Comparison of ENCODE assay signal across 30 cellular contexts in the genomic region with DNA sequence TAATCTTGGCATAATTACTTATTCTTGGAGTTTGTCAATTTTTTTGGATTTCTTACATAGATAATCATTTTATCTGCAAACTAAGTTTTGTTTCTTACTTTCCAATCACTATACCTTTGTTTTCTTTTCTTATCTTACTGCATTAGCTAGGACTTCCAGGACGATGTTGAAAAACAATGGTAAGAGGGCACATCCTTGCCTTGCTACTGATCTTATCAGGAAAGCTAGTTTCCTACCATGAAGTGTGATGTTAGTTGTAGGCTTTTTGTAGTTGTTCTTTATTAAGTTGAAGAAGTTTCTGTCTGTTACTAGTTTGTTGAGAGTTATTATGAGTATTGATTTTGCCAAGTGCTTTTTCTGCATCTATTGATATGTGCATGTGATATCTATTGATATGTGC. TPM values are rescaled to one million over a fixed set of nuclear protein-coding genes. Genes with fewer than 3 reads are reported as not detected.
A peak's percentile ranks its signal among the peaks of the same experiment; 100 is the strongest.
DNase-seq lines count a peak whose midpoint lies in the region; ATAC-seq and TF ChIP-seq lines count a peak whose summit lies in the region.
"Had no signal": no experiment of that assay in that cellular context is flagged by ENCODE, and none has a peak within 500 bp of the region (broad histone marks: within the 10 kb centered on the region; RNA-seq: fewer than 3 reads in every experiment).

No MANE protein-coding gene starts in this region.

- H3K4me1 ChIP-seq in fibroblast of lung (ENCODE audit: control insufficient read depth, extremely low read depth, insufficient read depth, low read length): peaks cover 34% of the 10 kb centered on the region
- H3K4me1 ChIP-seq: testis had no signal

- peak overlapping the region; percentile 4 for H3K27ac ChIP-seq in fibroblast of lung (ENCODE audit: insufficient read depth, low read length)
- H3K27ac ChIP-seq: A549, BLaER1, gastroesophageal sphincter, left ventricle myocardium inferior, ovary, testis had no signal

- TF ChIP-seq CTCF in fibroblast of lung (conservative IDR thresholded peaks at IDR 0.05 in 1 of 2, IDR thresholded peaks at IDR 0.05 in 1 of 2; ENCODE audit: low read depth in 1 of 2, low read length in 2 of 2): no peak

- H3K27ac Mint-ChIP-seq in activated naive CD4-positive, alpha-beta T cell treated with anti-CD3 and anti-CD28 coated beads, Interleukin-2, amount 10 ng/mL, durations not matched to agents 7 days and 5 days: peak overlapping the region; percentile 1
- no peak overlapping the region for H3K27ac Mint-ChIP-seq in activated naive CD4-positive, alpha-beta T cell treated with anti-CD3 and anti-CD28 coated beads, Interleukin-2, amount 50 U/mL, for 72 hours
- H3K27ac Mint-ChIP-seq in activated CD8-positive, alpha-beta T cell treated with anti-CD3 and anti-CD28 coated beads, Interleukin-2, amount 10 ng/mL, durations not matched to agents 7 days and 5 days: peak overlapping the region; percentile 21
- H3K27ac Mint-ChIP-seq in stimulated activated effector memory CD8-positive, alpha-beta T cell treated with anti-CD3 and anti-CD28 coated beads, Interleukin-12 subunit alpha, Interleukin-12 subunit beta, amount 100 ng/mL, for 72 hours: peak overlapping the region; percentile 7
- H3K27ac Mint-ChIP-seq: activated naive CD8-positive, alpha-beta T cell treated with anti-CD3 and anti-CD28 coated beads for 36 hours; activated T-helper 17 cell treated with anti-CD3 and anti-CD28 coated beads, Interleukin-2, amount 50 U/mL, for 72 hours; GM23338; IgD-negative memory B cell; mesothelial cell of epicardium had no signal

- no peak overlapping the region for H2AFZ ChIP-seq in fibroblast of lung (ENCODE audit: low read length)
- H2AFZ ChIP-seq: GM23338 had no signal

- ATAC-seq in activated naive CD4-positive, alpha-beta T cell treated with anti-CD3 and anti-CD28 coated beads, Interleukin-2, amount 50 U/mL, for 72 hours: no peak
- no peak for ATAC-seq in activated CD8-positive, alpha-beta T cell treated with anti-CD3 and anti-CD28 coated beads, Interleukin-2, amount 10 ng/mL, durations not matched to agents 7 days and 5 days
- no peak for ATAC-seq in stimulated activated effector memory CD8-positive, alpha-beta T cell treated with anti-CD3 and anti-CD28 coated beads, Interleukin-12 subunit alpha, Interleukin-12 subunit beta, amount 100 ng/mL, for 72 hours
- ATAC-seq: A549; activated T-helper 17 cell treated with anti-CD3 and anti-CD28 coated beads, Interleukin-2, amount 50 U/mL, for 72 hours; esophagus mucosa; gastroesophageal sphincter; GM23338; naive thymus-derived CD8-positive, alpha-beta T cell had no signal

- H3K27me3 ChIP-seq in fibroblast of lung (ENCODE audit: control insufficient read depth, insufficient read depth, low read length): no peaks in the 10 kb centered on the region
- H3K27me3 ChIP-seq: BLaER1, ovary, testis had no signal

- H3K9me3 ChIP-seq in fibroblast of lung (ENCODE audit: control insufficient read depth, insufficient read depth, low read depth, low read length): no peaks in the 10 kb centered on the region
- H3K9me3 ChIP-seq: A549, BLaER1, gastroesophageal sphincter, left ventricle myocardium inferior, ovary, testis had no signal

- no peak overlapping the region for H3K4me3 Mint-ChIP-seq in activated naive CD4-positive, alpha-beta T cell treated with anti-CD3 and anti-CD28 coated beads, Interleukin-2, amount 10 ng/mL, durations not matched to agents 7 days and 5 days
- no peak overlapping the region for H3K4me3 Mint-ChIP-seq in activated CD8-positive, alpha-beta T cell treated with anti-CD3 and anti-CD28 coated beads, Interleukin-2, amount 10 ng/mL, durations not matched to agents 7 days and 5 days
- H3K4me3 Mint-ChIP-seq in stimulated activated effector memory CD8-positive, alpha-beta T cell treated with anti-CD3 and anti-CD28 coated beads, Interleukin-12 subunit alpha, Interleukin-12 subunit beta, amount 100 ng/mL, for 72 hours: no peak overlapping the region
- H3K4me3 Mint-ChIP-seq: activated naive CD8-positive, alpha-beta T cell treated with anti-CD3 and anti-CD28 coated beads for 36 hours; activated T-helper 17 cell treated with anti-CD3 and anti-CD28 coated beads, Interleukin-2, amount 50 U/mL, for 72 hours; GM23338; HFFc6; IgD-negative memory B cell; mesothelial cell of epicardium had no signal

- no peak for DNase-seq in activated naive CD4-positive, alpha-beta T cell treated with anti-CD3 and anti-CD28 coated beads, Interleukin-2, amount 10 ng/mL, durations not matched to agents 7 days and 5 days
- DNase-seq in activated naive CD4-positive, alpha-beta T cell treated with anti-CD3 and anti-CD28 coated beads, Interleukin-2, amount 50 U/mL, for 72 hours (ENCODE audit: low spot score in 2 of 2): no peak
- no peak for DNase-seq in activated CD8-positive, alpha-beta T cell treated with anti-CD3 and anti-CD28 coated beads, Interleukin-2, amount 10 ng/mL, durations not matched to agents 7 days and 5 days
- no peak for DNase-seq in fibroblast of lung (ENCODE audit: low read depth in 2 of 2)
- no peak for DNase-seq in stimulated activated effector memory CD8-positive, alpha-beta T cell treated with anti-CD3 and anti-CD28 coated beads, Interleukin-12 subunit alpha, Interleukin-12 subunit beta, amount 100 ng/mL, for 72 hours (ENCODE audit: low spot score in 2 of 2)
- no peak for DNase-seq in AG20443 (ENCODE audit: low spot score)
- DNase-seq in SKM-1 (lab: John Stamatoyannopoulos, UW; ENCODE audit: unreplicated experiment): no peak
- DNase-seq in ACHN: no peak
- DNase-seq: activated CD4-positive, alpha-beta T cell treated with anti-CD3 and anti-CD28 coated beads for 1 hour; activated naive CD8-positive, alpha-beta T cell treated with anti-CD3 and anti-CD28 coated beads for 36 hours; cerebellar nuclear complex; hypothalamus; left ventricle myocardium inferior; naive thymus-derived CD8-positive, alpha-beta T cell; NCI-H2107; NCI-H446 treated with DMSO at 0.1 percent for 48 hours; ovary; stimulated activated CD4-positive, alpha-beta T cell treated with anti-CD3 and anti-CD28 coated beads, Interleukin-4, amount 100 ng/mL, for 4 hours; stimulated activated naive CD4-positive, alpha-beta T cell treated with Interleukin-2 at 50 U/mL for 16 hours; testis had no signal

- H3K4me2 ChIP-seq in fibroblast of lung (ENCODE audit: extremely low read depth, insufficient read depth, low read length): no peak overlapping the region
- H3K4me2 ChIP-seq: A549, BLaER1, GM23338 had no signal

- H3K9ac ChIP-seq in fibroblast of lung (ENCODE audit: insufficient read depth, low read length): no peak overlapping the region
- H3K9ac ChIP-seq: BLaER1 had no signal

- H3K36me3 ChIP-seq in fibroblast of lung (ENCODE audit: control insufficient read depth, insufficient read depth, low read length): no peaks in the 10 kb centered on the region
- H3K36me3 ChIP-seq: BLaER1, gastroesophageal sphincter, left ventricle myocardium inferior, ovary had no signal

- H3K27me3 Mint-ChIP-seq in activated naive CD4-positive, alpha-beta T cell treated with anti-CD3 and anti-CD28 coated beads, Interleukin-2, amount 10 ng/mL, durations not matched to agents 7 days and 5 days: no peaks in the 10 kb centered on the region
- H3K27me3 Mint-ChIP-seq in activated CD8-positive, alpha-beta T cell treated with anti-CD3 and anti-CD28 coated beads, Interleukin-2, amount 10 ng/mL, durations not matched to agents 7 days and 5 days (ENCODE audit: low read depth): no peaks in the 10 kb centered on the region
- H3K27me3 Mint-ChIP-seq: activated naive CD8-positive, alpha-beta T cell treated with anti-CD3 and anti-CD28 coated beads for 36 hours; activated T-helper 17 cell treated with anti-CD3 and anti-CD28 coated beads, Interleukin-2, amount 50 U/mL, for 72 hours; IgD-negative memory B cell; naive thymus-derived CD8-positive, alpha-beta T cell had no signal

- H3K4me1 Mint-ChIP-seq in activated naive CD4-positive, alpha-beta T cell treated with anti-CD3 and anti-CD28 coated beads, Interleukin-2, amount 10 ng/mL, durations not matched to agents 7 days and 5 days: peaks cover 77% of the 10 kb centered on the region
- peaks cover 84% of the 10 kb centered on the region for H3K4me1 Mint-ChIP-seq in activated CD8-positive, alpha-beta T cell treated with anti-CD3 and anti-CD28 coated beads, Interleukin-2, amount 10 ng/mL, durations not matched to agents 7 days and 5 days (ENCODE audit: low read depth)
- peaks cover 77% of the 10 kb centered on the region for H3K4me1 Mint-ChIP-seq in stimulated activated effector memory CD8-positive, alpha-beta T cell treated with anti-CD3 and anti-CD28 coated beads, Interleukin-12 subunit alpha, Interleukin-12 subunit beta, amount 100 ng/mL, for 72 hours

- H4K20me1 ChIP-seq in fibroblast of lung (ENCODE audit: control insufficient read depth, extremely low read depth, insufficient read depth, low read length): no peaks in the 10 kb centered on the region
- H4K20me1 ChIP-seq: BLaER1 had no signal

- in situ Hi-C loops in ACHN (cut with HindIII; ENCODE audit: low pct_ligation_motif_present, low pct_unique_long_range_greater_than_20kb, low sequenced_read_pairs): no loop called here

- H3K79me2 ChIP-seq in fibroblast of lung (ENCODE audit: control insufficient read depth, insufficient read depth, low read length): peaks cover 10% of the 10 kb centered on the region

- POLR2A ChIA-PET in activated CD8-positive, alpha-beta T cell treated with anti-CD3 and anti-CD28 coated beads, Interleukin-2, amount 10 ng/mL, durations not matched to agents 7 days and 5 days (lab: Charles Lee): no interaction called here

- CTCF ChIA-PET in activated naive CD4-positive, alpha-beta T cell treated with anti-CD3 and anti-CD28 coated beads, Interleukin-2, amount 10 ng/mL, durations not matched to agents 7 days and 5 days (lab: Charles Lee): interaction anchor here (1.1 kb wide), 1 partner anchor 17 kb away, joined by 3 read pairs; no protein-coding TSS in a partner anchor
- CTCF ChIA-PET in activated CD8-positive, alpha-beta T cell treated with anti-CD3 and anti-CD28 coated beads, Interleukin-2, amount 10 ng/mL, durations not matched to agents 7 days and 5 days (lab: Charles Lee): interaction anchor here (9.6 kb wide), 1 partner anchor 16 kb away, joined by 98 read pairs; no protein-coding TSS in a partner anchor

- H3K4me3 ChIP-seq in fibroblast of lung (replicated peaks in 1 of 4; ENCODE audit: control extremely low read depth in 1 of 4, insufficient read depth in 1 of 4, low read depth in 3 of 4, low read length in 4 of 4): no peak overlapping the region
- H3K4me3 ChIP-seq: A549, BLaER1, gastroesophageal sphincter, GM23338, left ventricle myocardium inferior, ovary, testis had no signal

- H3K9me3 Mint-ChIP-seq in activated naive CD4-positive, alpha-beta T cell treated with anti-CD3 and anti-CD28 coated beads, Interleukin-2, amount 10 ng/mL, durations not matched to agents 7 days and 5 days: no peaks in the 10 kb centered on the region
- peaks cover 0 to 8% of the 10 kb centered on the region in 2 donors for H3K9me3 Mint-ChIP-seq in activated naive CD4-positive, alpha-beta T cell treated with anti-CD3 and anti-CD28 coated beads, Interleukin-2, amount 50 U/mL, for 72 hours
- no peaks in the 10 kb centered on the region for H3K9me3 Mint-ChIP-seq in activated CD8-positive, alpha-beta T cell treated with anti-CD3 and anti-CD28 coated beads, Interleukin-2, amount 10 ng/mL, durations not matched to agents 7 days and 5 days (ENCODE audit: insufficient read depth)
- H3K9me3 Mint-ChIP-seq in stimulated activated effector memory CD8-positive, alpha-beta T cell treated with anti-CD3 and anti-CD28 coated beads, Interleukin-12 subunit alpha, Interleukin-12 subunit beta, amount 100 ng/mL, for 72 hours: no peaks in the 10 kb centered on the region
- H3K9me3 Mint-ChIP-seq: activated naive CD8-positive, alpha-beta T cell treated with anti-CD3 and anti-CD28 coated beads for 36 hours; activated T-helper 17 cell treated with anti-CD3 and anti-CD28 coated beads, Interleukin-2, amount 50 U/mL, for 72 hours; GM23338; HFFc6; mesothelial cell of epicardium had no signal

- peaks cover 3% of the 10 kb centered on the region for H3K36me3 Mint-ChIP-seq in activated naive CD4-positive, alpha-beta T cell treated with anti-CD3 and anti-CD28 coated beads, Interleukin-2, amount 10 ng/mL, durations not matched to agents 7 days and 5 days
- H3K36me3 Mint-ChIP-seq in activated naive CD4-positive, alpha-beta T cell treated with anti-CD3 and anti-CD28 coated beads, Interleukin-2, amount 50 U/mL, for 72 hours: no peaks in the 10 kb centered on the region
- H3K36me3 Mint-ChIP-seq in activated CD8-positive, alpha-beta T cell treated with anti-CD3 and anti-CD28 coated beads, Interleukin-2, amount 10 ng/mL, durations not matched to agents 7 days and 5 days (ENCODE audit: low read depth): peaks cover 22% of the 10 kb centered on the region
- H3K36me3 Mint-ChIP-seq in stimulated activated effector memory CD8-positive, alpha-beta T cell treated with anti-CD3 and anti-CD28 coated beads, Interleukin-12 subunit alpha, Interleukin-12 subunit beta, amount 100 ng/mL, for 72 hours: peaks cover 23% of the 10 kb centered on the region
- H3K36me3 Mint-ChIP-seq: activated naive CD8-positive, alpha-beta T cell treated with anti-CD3 and anti-CD28 coated beads for 36 hours; IgD-negative memory B cell; mesothelial cell of epicardium; naive thymus-derived CD8-positive, alpha-beta T cell had no signal

RNA-seq across cellular contexts. Expression of a gene that starts 31.0 kb away (rescaled TPM):
- not detected for total RNA-seq in activated naive CD4-positive, alpha-beta T cell treated with anti-CD3 and anti-CD28 coated beads, Interleukin-2, amount 50 U/mL, for 72 hours
- total RNA-seq in activated CD8-positive, alpha-beta T cell treated with anti-CD3 and anti-CD28 coated beads, Interleukin-2, amount 10 ng/mL, durations not matched to agents 7 days and 5 days: not detected
- total RNA-seq in fibroblast of lung: 21.1 and 27.6 TPM in 2 replicates
- 40.1 and 96.7 TPM in 2 replicates for polyA plus RNA-seq in fibroblast of lung
- polyA plus RNA-seq in fibroblast of lung (2012): 27.4 and 60.6 TPM in 2 replicates
- 16.2 and 61.0 TPM in 2 replicates for polyA minus RNA-seq in fibroblast of lung (ENCODE audit: low replicate concordance)
- total RNA-seq: activated naive CD8-positive, alpha-beta T cell treated with anti-CD3 and anti-CD28 coated beads for 36 hours; activated T-helper 17 cell treated with anti-CD3 and anti-CD28 coated beads, Interleukin-2, amount 50 U/mL, for 72 hours; naive thymus-derived CD8-positive, alpha-beta T cell; OCI-LY7 had no signal
- polyA plus RNA-seq: A549; naive thymus-derived CD8-positive, alpha-beta T cell had no signal

Comparison
In these comparisons a context has a peak if more than half of its experiments do, and no peak if none do; other contexts are left out.
1. H3K27ac Mint-ChIP-seq: peak in activated naive CD4-positive, alpha-beta T cell treated with anti-CD3 and anti-CD28 coated beads, Interleukin-2, amount 10 ng/mL, durations not matched to agents 7 days and 5 days (single experiment), activated CD8-positive, alpha-beta T cell treated with anti-CD3 and anti-CD28 coated beads, Interleukin-2, amount 10 ng/mL, durations not matched to agents 7 days and 5 days (single experiment) and stimulated activated effector memory CD8-positive, alpha-beta T cell treated with anti-CD3 and anti-CD28 coated beads, Interleukin-12 subunit alpha, Interleukin-12 subunit beta, amount 100 ng/mL, for 72 hours (single experiment); none in activated naive CD4-positive, alpha-beta T cell treated with anti-CD3 and anti-CD28 coated beads, Interleukin-2, amount 50 U/mL, for 72 hours (0 of 2).
2. RNA of a gene that starts 31.0 kb away (total RNA-seq): 21.1 to 27.6 TPM in fibroblast of lung; not detected in activated naive CD4-positive, alpha-beta T cell treated with anti-CD3 and anti-CD28 coated beads, Interleukin-2, amount 50 U/mL, for 72 hours and not detected in activated CD8-positive, alpha-beta T cell treated with anti-CD3 and anti-CD28 coated beads, Interleukin-2, amount 10 ng/mL, durations not matched to agents 7 days and 5 days; every median in the first group is over 10 times any median in the second.